34 cellular contexts compared by ENCODE assay signal in the genomic region with DNA sequence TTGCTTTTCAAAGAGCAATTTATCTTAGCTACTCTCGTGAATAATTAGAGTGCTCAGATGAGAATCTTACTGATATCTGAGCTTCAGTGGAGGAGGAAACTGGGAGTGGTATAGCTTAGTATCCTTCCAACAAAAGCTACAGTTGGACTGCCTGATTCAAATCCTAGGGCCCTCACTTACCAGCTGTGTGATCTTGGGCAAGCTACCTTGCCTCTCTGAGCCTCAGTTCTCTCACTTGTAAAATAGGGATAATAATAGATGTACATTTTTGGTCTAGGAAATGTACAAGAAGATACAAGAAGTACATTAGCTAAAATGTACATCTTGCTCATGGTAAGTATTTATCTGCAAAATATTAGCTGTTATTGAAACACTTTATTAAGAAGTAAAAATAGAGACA.
"Had no signal": no experiment of that assay in that cellular context is flagged by ENCODE, and none has a peak within 500 bp of the region (broad histone marks: within the 10 kb centered on the region; RNA-seq: fewer than 3 reads in every experiment).

No MANE protein-coding gene starts in this region.

- DNase-seq: Karpas-422, Kasumi-1, MG63, MM.1S, MV-4-11, NCI-H1048, NCI-H1092, NCI-H1092 treated with DMSO at 0.1 percent for 48 hours, NCI-H1105, NCI-H1105 treated with DMSO at 0.1 percent for 48 hours, NCI-H1417, NCI-H1417 treated with DMSO at 0.1 percent for 48 hours, NCI-H1436, NCI-H1436 treated with DMSO at 0.1 percent for 48 hours, NCI-H146, NCI-H1694, NCI-H1694 treated with DMSO at 0.1 percent for 48 hours, NCI-H187, NCI-H187 treated with DMSO at 0.1 percent for 48 hours, NCI-H1930, NCI-H2029, NCI-H2029 treated with DMSO at 0.1 percent for 48 hours, NCI-H2081, NCI-H2081 treated with DMSO at 0.1 percent for 48 hours, NCI-H2107, NCI-H2171, NCI-H2171 treated with DMSO at 0.1 percent for 48 hours, NCI-H2227 treated with DMSO at 0.1 percent for 48 hours, NCI-H226, NCI-H345, NCI-H446, NCI-H446 treated with DMSO at 0.1 percent for 48 hours, NCI-H510A, NCI-H510A treated with DMSO at 0.1 percent for 48 hours had no signal

- H3K9me3 ChIP-seq: MG63 had no signal

- H3K4me3 ChIP-seq: MG63 had no signal

- H3K36me3 ChIP-seq: MG63 had no signal
